14 cellular contexts compared by ENCODE assay signal in the genomic region with DNA sequence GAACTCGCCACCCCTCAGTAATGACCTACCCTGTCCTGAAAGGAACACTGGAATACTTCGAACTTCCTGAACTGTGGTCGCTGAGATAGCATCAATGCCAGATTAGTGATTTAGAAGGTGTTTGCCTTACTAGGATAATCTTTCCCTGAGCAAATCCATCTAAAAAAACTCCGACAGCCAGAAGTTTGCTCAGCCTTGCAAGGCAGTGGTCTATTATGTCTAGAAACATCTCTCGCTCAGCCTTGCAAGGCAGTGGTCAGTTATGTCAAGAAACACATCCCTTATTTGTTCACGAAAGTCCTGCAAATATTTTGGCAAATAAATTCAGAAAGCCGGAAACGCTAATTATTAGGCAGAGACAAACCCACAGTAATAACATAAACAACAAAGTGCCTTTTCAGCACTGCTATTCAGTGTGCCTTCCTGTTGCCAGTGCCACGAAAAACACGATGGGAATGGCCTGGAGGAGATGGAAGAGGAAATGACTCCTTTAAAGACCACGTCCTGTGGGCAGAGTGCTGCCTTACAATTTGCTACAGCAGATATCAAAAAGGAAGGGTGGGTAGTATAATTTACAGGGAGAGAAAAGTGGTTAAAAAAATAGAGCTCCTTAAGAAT.
DNase-seq lines count a peak whose midpoint lies in the region; ATAC-seq, FAIRE-seq and TF ChIP-seq lines count a peak whose summit lies in the region.
"Had no signal": no experiment of that assay in that cellular context is flagged by ENCODE, and none has a peak within 500 bp of the region (broad histone marks: within the 10 kb centered on the region; RNA-seq: fewer than 3 reads in every experiment).

No MANE protein-coding gene starts in this region.

- ATAC-seq in stimulated activated effector memory CD8-positive, alpha-beta T cell treated with anti-CD3 and anti-CD28 coated beads, Interleukin-12 subunit alpha, Interleukin-12 subunit beta, amount 100 ng/mL, for 72 hours: no peak
- no peak for ATAC-seq in GM21717 (IDR thresholded peaks at IDR 0.05; ENCODE audit: unreplicated experiment)
- ATAC-seq in HG03045 (IDR thresholded peaks at IDR 0.05; ENCODE audit: unreplicated experiment): no peak
- ATAC-seq: mucosa of descending colon had no signal

- H3K27ac ChIP-seq in left ventricle myocardium inferior (replicated peaks): peak overlapping the region; percentile 80
- H3K27ac ChIP-seq: epithelial cell of prostate had no signal

- peaks cover 62% of the 10 kb centered on the region for H3K4me1 ChIP-seq in left ventricle myocardium inferior

- no peak overlapping the region for H3K4me3 ChIP-seq in left ventricle myocardium inferior
- no peak overlapping the region for H3K4me3 ChIP-seq in lower leg skin (ENCODE audit: low read depth, poor library complexity, severe bottlenecking)
- H3K4me3 ChIP-seq: mucosa of descending colon had no signal

- FAIRE-seq in HTR-8/SVneo (lab: Jason Lieb, UNC): no peak

- H3K27ac Mint-ChIP-seq in activated T-helper 2 cell treated with anti-CD3 and anti-CD28 coated beads, Interferon-gamma antibody, Interleukin-2, Interleukin-4, amounts not matched to agents 10 μg/mL and 5 μg/mL and 100 μg/mL, durations not matched to agents 14 hours and 24 hours and 36 hours: peak overlapping the region; percentile 43
- peak overlapping the region; percentile 40 for H3K27ac Mint-ChIP-seq in stimulated activated effector memory CD8-positive, alpha-beta T cell treated with anti-CD3 and anti-CD28 coated beads, Interleukin-12 subunit alpha, Interleukin-12 subunit beta, amount 100 ng/mL, for 72 hours

- H3K27me3 ChIP-seq in left ventricle myocardium inferior (ENCODE audit: low read depth): no peaks in the 10 kb centered on the region

- no peak for TF ChIP-seq POLR2A in lower leg skin (IDR thresholded peaks at IDR 0.05)

- 66 to 83% methylated on average over 11 of the region's 11 CpGs for WGBS in lower leg skin, 2 donors

- TF ChIP-seq CTCF in left ventricle myocardium inferior (IDR thresholded peaks at IDR 0.05; ENCODE audit: borderline replicate concordance) (no peak), lower leg skin (IDR thresholded peaks at IDR 0.05) (no peak)

- no peaks in the 10 kb centered on the region for H3K9me3 ChIP-seq in left ventricle myocardium inferior (replicated peaks)
- H3K9me3 ChIP-seq: mucosa of descending colon had no signal

- peak; percentile 9 for DNase-seq in HTR-8/SVneo (ENCODE audit: insufficient read length, low spot score)
- DNase-seq in activated T-helper 2 cell treated with anti-CD3 and anti-CD28 coated beads, Interferon-gamma antibody, Interleukin-2, Interleukin-4, amounts not matched to agents 10 μg/mL and 5 μg/mL and 100 μg/mL, durations not matched to agents 14 hours and 24 hours and 36 hours (ENCODE audit: low spot score): no peak
- DNase-seq in left ventricle myocardium inferior: no peak
- no peak for DNase-seq in stimulated activated effector memory CD8-positive, alpha-beta T cell treated with anti-CD3 and anti-CD28 coated beads, Interleukin-12 subunit alpha, Interleukin-12 subunit beta, amount 100 ng/mL, for 72 hours (ENCODE audit: low spot score in 2 of 2)
- DNase-seq in RPMI8226: no peak
- DNase-seq in lower leg skin (ENCODE audit: low spot score in 2 of 2): no peak
- DNase-seq: activated effector memory CD4-positive, alpha-beta T cell treated with anti-CD3 and anti-CD28 coated beads, Interleukin-2, amount 50 U/mL, for 16 hours; DMS79 treated with DMSO at 0.1 percent for 48 hours; mucosa of descending colon; stimulated activated CD4-positive, alpha-beta T cell treated with anti-CD3 and anti-CD28 coated beads, Interleukin-4, amount 100 ng/mL, for 24 hours; T-helper 9 cell had no signal

- intact Hi-C loops in activated T-helper 2 cell treated with anti-CD3 and anti-CD28 coated beads, Interferon-gamma antibody, Interleukin-2, Interleukin-4, amounts not matched to agents 10 μg/mL and 5 μg/mL and 100 μg/mL, durations not matched to agents 14 hours and 24 hours and 36 hours (cut with micrococcal nuclease): loop anchor here (1.0 to 10.0 kb wide), 3 partner anchors 58 to 392 kb away; no protein-coding TSS in a partner anchor
- intact Hi-C loops in left ventricle myocardium inferior (cut with micrococcal nuclease): no loop called here
- intact Hi-C loops in lower leg skin (cut with DNase I; ENCODE audit: low total_unique reads): no loop called here

- peaks cover 34% of the 10 kb centered on the region for H3K4me1 Mint-ChIP-seq in activated T-helper 2 cell treated with anti-CD3 and anti-CD28 coated beads, Interferon-gamma antibody, Interleukin-2, Interleukin-4, amounts not matched to agents 10 μg/mL and 5 μg/mL and 100 μg/mL, durations not matched to agents 14 hours and 24 hours and 36 hours (ENCODE audit: low read depth)
- peaks cover 19% of the 10 kb centered on the region for H3K4me1 Mint-ChIP-seq in stimulated activated effector memory CD8-positive, alpha-beta T cell treated with anti-CD3 and anti-CD28 coated beads, Interleukin-12 subunit alpha, Interleukin-12 subunit beta, amount 100 ng/mL, for 72 hours

- no peaks in the 10 kb centered on the region for H3K9me3 Mint-ChIP-seq in activated T-helper 2 cell treated with anti-CD3 and anti-CD28 coated beads, Interferon-gamma antibody, Interleukin-2, Interleukin-4, amounts not matched to agents 10 μg/mL and 5 μg/mL and 100 μg/mL, durations not matched to agents 14 hours and 24 hours and 36 hours
- H3K9me3 Mint-ChIP-seq in stimulated activated effector memory CD8-positive, alpha-beta T cell treated with anti-CD3 and anti-CD28 coated beads, Interleukin-12 subunit alpha, Interleukin-12 subunit beta, amount 100 ng/mL, for 72 hours: no peaks in the 10 kb centered on the region

- H3K36me3 ChIP-seq in left ventricle myocardium inferior: no peaks in the 10 kb centered on the region

- no peaks in the 10 kb centered on the region for H3K27me3 Mint-ChIP-seq in activated T-helper 2 cell treated with anti-CD3 and anti-CD28 coated beads, Interferon-gamma antibody, Interleukin-2, Interleukin-4, amounts not matched to agents 10 μg/mL and 5 μg/mL and 100 μg/mL, durations not matched to agents 14 hours and 24 hours and 36 hours (ENCODE audit: low read depth)

- no peak overlapping the region for H3K4me3 Mint-ChIP-seq in activated T-helper 2 cell treated with anti-CD3 and anti-CD28 coated beads, Interferon-gamma antibody, Interleukin-2, Interleukin-4, amounts not matched to agents 10 μg/mL and 5 μg/mL and 100 μg/mL, durations not matched to agents 14 hours and 24 hours and 36 hours (ENCODE audit: low read depth)
- no peak overlapping the region for H3K4me3 Mint-ChIP-seq in stimulated activated effector memory CD8-positive, alpha-beta T cell treated with anti-CD3 and anti-CD28 coated beads, Interleukin-12 subunit alpha, Interleukin-12 subunit beta, amount 100 ng/mL, for 72 hours

- H3K36me3 Mint-ChIP-seq in activated T-helper 2 cell treated with anti-CD3 and anti-CD28 coated beads, Interferon-gamma antibody, Interleukin-2, Interleukin-4, amounts not matched to agents 10 μg/mL and 5 μg/mL and 100 μg/mL, durations not matched to agents 14 hours and 24 hours and 36 hours (ENCODE audit: low read depth): no peaks in the 10 kb centered on the region
- no peaks in the 10 kb centered on the region for H3K36me3 Mint-ChIP-seq in stimulated activated effector memory CD8-positive, alpha-beta T cell treated with anti-CD3 and anti-CD28 coated beads, Interleukin-12 subunit alpha, Interleukin-12 subunit beta, amount 100 ng/mL, for 72 hours
